9 cellular contexts compared by ENCODE assay signal in the genomic region with DNA sequence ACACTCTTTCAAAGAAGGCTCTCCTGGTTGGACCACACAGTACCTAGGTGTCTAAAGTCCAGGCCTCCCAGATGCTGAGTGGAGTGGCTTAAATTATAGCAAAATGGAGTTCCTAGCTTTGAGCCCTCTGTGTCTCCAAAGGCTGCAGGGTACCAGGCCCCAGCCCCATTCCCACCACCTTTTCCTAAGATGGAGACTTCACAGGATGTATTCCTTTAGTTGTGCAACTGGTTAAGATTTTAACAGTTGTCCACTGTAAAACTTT. TPM values are rescaled to one million over a fixed set of nuclear protein-coding genes. Genes with fewer than 3 reads are reported as not detected.
A peak's percentile ranks its signal among the peaks of the same experiment; 100 is the strongest.
DNase-seq lines count a peak whose midpoint lies in the region; ATAC-seq and TF ChIP-seq lines count a peak whose summit lies in the region.
"Had no signal": no experiment of that assay in that cellular context is flagged by ENCODE, and none has a peak within 500 bp of the region (broad histone marks: within the 10 kb centered on the region; RNA-seq: fewer than 3 reads in every experiment).

No MANE protein-coding gene starts in this region.

- peak overlapping the region; percentile 99 for H3K4me2 ChIP-seq in MM.1S (ENCODE audit: low read depth, low read length)

- H3K4me1 ChIP-seq in CD8-positive, alpha-beta memory T cell (ENCODE audit: insufficient read depth, low read length) = peaks cover 75% of the 10 kb centered on the region
- H3K4me1 ChIP-seq in MM.1S (ENCODE audit: low read length) (peaks cover 30% of the 10 kb centered on the region), prostate gland (replicated peaks) (peaks cover 37% of the 10 kb centered on the region)

- H3K9ac ChIP-seq in MM.1S (ENCODE audit: low read length) = peak overlapping the region; percentile 95

- no peaks in the 10 kb centered on the region for H3K9me3 ChIP-seq in CD8-positive, alpha-beta memory T cell (ENCODE audit: low read length)
- no peaks in the 10 kb centered on the region for H3K9me3 ChIP-seq in MM.1S (replicated peaks; ENCODE audit: insufficient read depth, low read length)
- H3K9me3 ChIP-seq in prostate gland = no peaks in the 10 kb centered on the region

- no peak for DNase-seq in CD8-positive, alpha-beta memory T cell
- no peak for DNase-seq in MM.1S
- DNase-seq in epithelial cell of proximal tubule (ENCODE audit: low read depth) = no peak
- DNase-seq in prostate gland (ENCODE audit: low spot score) = no peak
- no peak for DNase-seq in glomerular visceral epithelial cell (ENCODE audit: extremely low spot score)
- DNase-seq in A172 (ENCODE audit: low spot score) = no peak
- DNase-seq in stimulated activated CD4-positive, alpha-beta T cell treated with anti-CD3 and anti-CD28 coated beads, Interleukin-12 subunit alpha, Interleukin-12 subunit beta, amount 100 ng/mL, for 4 hours = no peak
- no peak for DNase-seq in left lobe of liver (ENCODE audit: low spot score)
- DNase-seq: NCI-H1694 treated with DMSO at 0.1 percent for 48 hours had no signal

- POLR2A ChIA-PET in CD8-positive, alpha-beta memory T cell (lab: Charles Lee) = no interaction called here

- peaks cover 14% of the 10 kb centered on the region; the same call in 1 of the 2 replicates for H4K20me1 ChIP-seq in MM.1S (ENCODE audit: insufficient read depth, low read length)

- intact Hi-C loops in prostate gland (cut with DNase I) = loop anchor here (5.0 kb wide), 2 partner anchors 119 to 164 kb away; no protein-coding TSS in a partner anchor

- no peaks in the 10 kb centered on the region for H3K27me3 ChIP-seq in CD8-positive, alpha-beta memory T cell (ENCODE audit: insufficient read depth, low read length, poor library complexity, severe bottlenecking)
- no peaks in the 10 kb centered on the region for H3K27me3 ChIP-seq in MM.1S (replicated peaks; ENCODE audit: insufficient read depth, low read length)
- H3K27me3 ChIP-seq in prostate gland (replicated peaks; ENCODE audit: insufficient read depth) = no peaks in the 10 kb centered on the region

- no peaks in the 10 kb centered on the region for H3K9me2 ChIP-seq in MM.1S (replicated peaks; ENCODE audit: insufficient read depth, low read length)

- H3K4me3 Mint-ChIP-seq in CD8-positive, alpha-beta memory T cell = peak overlapping the region; percentile 59 to 99 (median 76)

- no peaks in the 10 kb centered on the region for H3K9me3 Mint-ChIP-seq in CD8-positive, alpha-beta memory T cell

- H3K36me3 Mint-ChIP-seq in CD8-positive, alpha-beta memory T cell = peaks cover 6 to 91% (median 18%) of the 10 kb centered on the region in 3 donors

- no peak for TF ChIP-seq CTCF in MM.1S (IDR thresholded peaks at IDR 0.05; ENCODE audit: low read length)
- TF ChIP-seq CTCF in epithelial cell of proximal tubule (conservative IDR thresholded peaks at IDR 0.05; ENCODE audit: low read depth, low read length) = no peak
- TF ChIP-seq CTCF in prostate gland (IDR thresholded peaks at IDR 0.05) = no peak

- no peaks in the 10 kb centered on the region for H3K36me3 ChIP-seq in CD8-positive, alpha-beta memory T cell (ENCODE audit: insufficient read depth, low read length)
- H3K36me3 ChIP-seq in MM.1S (replicated peaks; ENCODE audit: insufficient read depth, low read length) (0 out of 2 replicates have a peak, but pooled peaks cover 5% of the 10 kb centered on the region), prostate gland (no peaks in the 10 kb centered on the region)

- no peak overlapping the region for H2AFZ ChIP-seq in MM.1S (ENCODE audit: low read length)

- H3F3A ChIP-seq in MM.1S (ENCODE audit: insufficient read depth, low read length) = peaks cover 78% of the 10 kb centered on the region

- no peak for TF ChIP-seq POLR2A in prostate gland (IDR thresholded peaks at IDR 0.05)

- ATAC-seq in left lobe of liver = no peak

- peaks cover 99% of the 10 kb centered on the region for H3K79me2 ChIP-seq in MM.1S (ENCODE audit: low read length)

- peaks cover 75 to 80% (median 79%) of the 10 kb centered on the region in 3 donors for H3K4me1 Mint-ChIP-seq in CD8-positive, alpha-beta memory T cell

- no peak overlapping the region for H3K27ac ChIP-seq in CD8-positive, alpha-beta memory T cell (ENCODE audit: low read depth, low read length)
- H3K27ac ChIP-seq in MM.1S (ENCODE audit: low read length) (peak overlapping the region; percentile 97; the same call in 1 of the 2 replicates), prostate gland (peak overlapping the region; percentile 91 to 98)

- H3K27ac Mint-ChIP-seq in CD8-positive, alpha-beta memory T cell = peak overlapping the region in 5 of 8 donors; percentile 7 to 99 (median 43)

- H3K27me3 Mint-ChIP-seq in CD8-positive, alpha-beta memory T cell = peaks cover 0 to 2% of the 10 kb centered on the region in 2 donors

- H3K4me3 ChIP-seq in CD8-positive, alpha-beta memory T cell (ENCODE audit: low read length) = no peak overlapping the region
- H3K4me3 ChIP-seq in MM.1S (ENCODE audit: low read length) = peak overlapping the region; percentile 97
- peak overlapping the region; percentile 10 for H3K4me3 ChIP-seq in epithelial cell of proximal tubule (ENCODE audit: low read depth, low read length)
- H3K4me3 ChIP-seq in prostate gland = peak overlapping the region in 1 of 2 donors; percentile 93

- CTCF ChIA-PET in CD8-positive, alpha-beta memory T cell (lab: Charles Lee) = interaction anchor here (0.6 to 1.5 kb wide), 2 partner anchors 9 to 168 kb away, joined by 3 to 4 read pairs; no protein-coding TSS in a partner anchor

RNA-seq across cellular contexts. Expression of a gene that starts 4.9 kb away (rescaled TPM):
- total RNA-seq in CD8-positive, alpha-beta memory T cell = 10 to 100 TPM; 23.3 TPM
- 7.0 TPM for polyA plus RNA-seq in CD8-positive, alpha-beta memory T cell
- 17.4 and 30.4 TPM in 2 replicates for total RNA-seq in epithelial cell of proximal tubule
- 10 to 100 TPM; 29.3 to 31.0 TPM for total RNA-seq in prostate gland
- total RNA-seq in A172 (2014; rRNA removed; shearing (Covaris generic)) = 6.2 and 8.5 TPM in 2 replicates
- total RNA-seq in left lobe of liver = 12.4 TPM
